Comparison of ENCODE assay signal across 10 cellular contexts in genomic region chr2:190835303-190835930, GRCh38. TPM values are rescaled to one million over a fixed set of nuclear protein-coding genes. Genes with fewer than 3 reads are reported as not detected.
A peak's percentile ranks its signal among the peaks of the same experiment; 100 is the strongest.
DNase-seq lines count a peak whose midpoint lies in the region; ATAC-seq, FAIRE-seq and TF ChIP-seq lines count a peak whose summit lies in the region.
"Had no signal": no experiment of that assay in that cellular context is flagged by ENCODE, and none has a peak within 500 bp of the region (broad histone marks: within the 10 kb centered on the region; RNA-seq: fewer than 3 reads in every experiment).

No MANE protein-coding gene starts in this region.

- dilution Hi-C loops in IMR-90 (cut with HindIII; ENCODE audit: low sequenced_read_pairs, unreplicated experiment), result no loop called here

- H3K4ac ChIP-seq in IMR-90 (ENCODE audit: low read depth, low read length), result no peak overlapping the region

- H3K4me2 ChIP-seq in IMR-90 (ENCODE audit: low read depth, low read length), result no peak overlapping the region

- TF ChIP-seq RAD21 in IMR-90 (IDR thresholded peaks at IDR 0.05; ENCODE audit: low read length), result no peak

- H3K9me1 ChIP-seq in IMR-90 (ENCODE audit: insufficient read depth, low read length), result peaks cover 8% of the 10 kb centered on the region; the same call in 1 of the 2 replicates

- H3K23ac ChIP-seq in IMR-90 (ENCODE audit: low read depth, low read length), result no peak overlapping the region

- H3K14ac ChIP-seq in IMR-90 (replicated peaks; ENCODE audit: low read depth, low read length), result peak overlapping the region; percentile 24; the same call in 1 of the 2 replicates

- H2BK15ac ChIP-seq in IMR-90 (ENCODE audit: low read depth, low read length), result no peak overlapping the region

- H3K18ac ChIP-seq in IMR-90 (ENCODE audit: low read depth, low read length), result no peak overlapping the region

- H2AFZ ChIP-seq in IMR-90 (replicated peaks; ENCODE audit: low read length, poor library complexity), result no peak overlapping the region

- POLR2A ChIA-PET in IMR-90 (lab: Charles Lee; ENCODE audit: unreplicated experiment), result interaction anchor here (1.1 kb wide), 1 partner anchor 46 kb away, joined by 6 read pairs; no protein-coding TSS in a partner anchor

- no peak overlapping the region for H4K91ac ChIP-seq in IMR-90 (ENCODE audit: insufficient read depth, low read depth, low read length)

- no peak overlapping the region; the same call in 1 of the 2 replicates for H2AK5ac ChIP-seq in IMR-90 (ENCODE audit: low read depth, low read length)

- H3K4me3 ChIP-seq in IMR-90 (ENCODE audit: insufficient read depth, low read depth, low read length) (no peak overlapping the region), bronchial epithelial cell (ENCODE audit: low read depth, low read length) (no peak overlapping the region), kidney epithelial cell (ENCODE audit: low read depth, low read length) (no peak overlapping the region), uterus (no peak overlapping the region)

- H4K5ac ChIP-seq in IMR-90 (ENCODE audit: low read depth, low read length), result no peak overlapping the region

- H2AK9ac ChIP-seq in IMR-90 (replicated peaks; ENCODE audit: low read depth, low read length, poor library complexity), result no peak overlapping the region

- no peak overlapping the region for H2BK5ac ChIP-seq in IMR-90 (ENCODE audit: low read depth, low read length, poor library complexity, severe bottlenecking)

- FAIRE-seq in bronchial epithelial cell (lab: Jason Lieb, UNC), result peak; percentile 23

- no peak overlapping the region for H3K56ac ChIP-seq in IMR-90 (ENCODE audit: extremely low read depth, insufficient read depth, low read length)

- in situ Hi-C loops in IMR-90 (cut with MboI; ENCODE audit: low sequenced_read_pairs), result no loop called here

- intact Hi-C loops in IMR-90 (cut with micrococcal nuclease), result loop anchor here (5.0 kb wide), 1 partner anchor 47 kb away; the partner anchor contains the start of gene GLS
- intact Hi-C loops in uterus (cut with DNase I; ENCODE audit: low total_unique reads), result no loop called here

- no peaks in the 10 kb centered on the region for H3K9me3 ChIP-seq in IMR-90 (ENCODE audit: control insufficient read depth, insufficient read depth, low read length)
- H3K9me3 ChIP-seq in uterus, result no peaks in the 10 kb centered on the region

- H3K4me1 ChIP-seq in IMR-90 (ENCODE audit: control insufficient read depth, insufficient read depth, low read length) (peaks cover 12% of the 10 kb centered on the region), uterus (no peaks in the 10 kb centered on the region)

- H4K8ac ChIP-seq in IMR-90 (ENCODE audit: low read depth in 2 of 2, low read length in 2 of 2), result no peak overlapping the region

- H3K79me1 ChIP-seq in IMR-90 (ENCODE audit: low read depth in 1 of 2, low read length in 2 of 2), result peaks cover 0 to 8% of the 10 kb centered on the region in 2 experiments; a peak in 1 of 4 replicates

- H4K20me1 ChIP-seq in IMR-90 (ENCODE audit: insufficient read depth, low read length), result no peaks in the 10 kb centered on the region

- DNase-seq in IMR-90 (peak; percentile 89), bronchial epithelial cell (ENCODE audit: low read depth) (peak; percentile 72), kidney epithelial cell (ENCODE audit: low read depth) (peak; percentile 63), uterus (peak; percentile 61 to 62), left lobe of liver (ENCODE audit: low spot score) (no peak)
- no peak for DNase-seq in activated naive CD4-positive, alpha-beta T cell treated with anti-CD3 and anti-CD28 coated beads, Interleukin-2, amount 50 U/mL, for 16 hours
- DNase-seq: activated gamma-delta T cell treated with Interleukin-2 at 50 U/mL for 16 hours, Kasumi-1, NCI-H748 treated with DMSO at 0.1 percent for 48 hours had no signal

- H2BK120ac ChIP-seq in IMR-90 (ENCODE audit: low read depth, low read length), result peak overlapping the region; percentile 32

- TF ChIP-seq CTCF in IMR-90 (conservative IDR thresholded peaks at IDR 0.05; ENCODE audit: low read depth, low read length) (no peak), bronchial epithelial cell (IDR thresholded peaks at IDR 0.05; ENCODE audit: insufficient read depth, low read length, severe bottlenecking) (no peak), kidney epithelial cell (IDR thresholded peaks at IDR 0.05; ENCODE audit: insufficient read depth, low read length, poor library complexity, severe bottlenecking) (no peak), uterus (IDR thresholded peaks at IDR 0.05) (no peak)

- CTCF ChIA-PET in IMR-90 (lab: Yijun Ruan, JAX), result interaction anchor here (1.0 kb wide), 1 partner anchor 25 kb away, joined by 3 read pairs; no protein-coding TSS in a partner anchor

- TF ChIP-seq POLR2A in IMR-90 (IDR thresholded peaks at IDR 0.05; ENCODE audit: low read depth, low read length), result no peak
- no peak for TF ChIP-seq POLR2A in uterus (IDR thresholded peaks at IDR 0.05)

- H3K27me3 ChIP-seq in IMR-90 (ENCODE audit: control insufficient read depth, insufficient read depth, low read length) (no peaks in the 10 kb centered on the region), bronchial epithelial cell (ENCODE audit: control insufficient read depth, insufficient read depth, low read length) (no peaks in the 10 kb centered on the region), kidney epithelial cell (ENCODE audit: control insufficient read depth, insufficient read depth, low read length) (no peaks in the 10 kb centered on the region), uterus (no peaks in the 10 kb centered on the region)

- no peak overlapping the region for H3K9ac ChIP-seq in IMR-90 (ENCODE audit: low read depth, low read length)

- no CpG with 5 or more reads among the region's 3 CpGs for WGBS in IMR-90 (ENCODE audit: extremely low coverage in 2 of 2, insufficient read length in 1 of 2), 2 experiments

- H3K36me3 ChIP-seq in IMR-90 (ENCODE audit: control insufficient read depth, insufficient read depth, low read length), result no peaks in the 10 kb centered on the region
- H3K36me3 ChIP-seq in bronchial epithelial cell (ENCODE audit: control insufficient read depth, insufficient read depth, low read length), result no peaks in the 10 kb centered on the region
- no peaks in the 10 kb centered on the region for H3K36me3 ChIP-seq in kidney epithelial cell (ENCODE audit: control insufficient read depth, insufficient read depth, low read length)
- H3K36me3 ChIP-seq in uterus, result no peaks in the 10 kb centered on the region

- no peak overlapping the region for H3K27ac ChIP-seq in IMR-90 (ENCODE audit: insufficient read depth, low read length)
- H3K27ac ChIP-seq in uterus, result no peak overlapping the region

- peak; percentile 82 for ATAC-seq in IMR-90 (ENCODE audit: low read depth)
- no peak for ATAC-seq in GM21717 (IDR thresholded peaks at IDR 0.05; ENCODE audit: unreplicated experiment)
- no peak for ATAC-seq in left lobe of liver

- no TSS peak for BruUV-seq in IMR-90 (replicated peaks; lab: Mats Ljungman, UMichigan)

- H2BK20ac ChIP-seq in IMR-90 (ENCODE audit: low read depth, low read length), result peak overlapping the region; percentile 30; the same call in 1 of the 2 replicates

TF ChIP-seq in IMR-90, 13 proteins besides CTCF, POLR2A, EP300 and RAD21:
- TF ChIP-seq USF2 (IDR thresholded peaks at IDR 0.05; ENCODE audit: low read depth, low read length) (no peak), MAFK (IDR thresholded peaks at IDR 0.05; ENCODE audit: low read depth, low read length) (no peak), RCOR1 (IDR thresholded peaks at IDR 0.05; ENCODE audit: insufficient replicate concordance, low read length) (no peak), FOS (IDR thresholded peaks at IDR 0.05; ENCODE audit: low read depth, low read length) (0 out of 2 replicates have a peak, but pooled peaks have one; percentile 57), RFX5 (IDR thresholded peaks at IDR 0.05; ENCODE audit: low read depth, low read length) (no peak), CEBPB (IDR thresholded peaks at IDR 0.05; ENCODE audit: low read depth, low read length) (no peak), MXI1 (IDR thresholded peaks at IDR 0.05; ENCODE audit: borderline replicate concordance, low read depth, low read length) (no peak)

RNA-seq across cellular contexts. Expression of gene GLS, which starts 45.2 kb away (rescaled TPM):
- total RNA-seq in IMR-90 (2012; rRNA removed) (130 and 279 TPM in 2 replicates), bronchial epithelial cell (95.9 and 103 TPM in 2 replicates), kidney epithelial cell (84.7 and 85.0 TPM in 2 replicates), uterus (100 to 1,000 TPM in 3 of 4 donors, 10 to 100 TPM in 1; 89.7 to 202 (median 156) TPM), left lobe of liver (10.2 TPM)
- 63.2 and 87.5 TPM in 2 replicates for polyA plus RNA-seq in IMR-90 (2012; rRNA removed)
- polyA plus RNA-seq in IMR-90 (2012; cell fraction: cytosol; rRNA removed), result 10.3 and 16.9 TPM in 2 replicates
- 45.0 and 212 TPM in 2 replicates for polyA plus RNA-seq in IMR-90 (2012; cell fraction: nucleus; rRNA removed; ENCODE audit: low replicate concordance)

Comparison
In these comparisons a context has a peak if more than half of its experiments do, and no peak if none do; other contexts are left out.
1. DNase-seq: peak in IMR-90 (single experiment), bronchial epithelial cell (single experiment), kidney epithelial cell (single experiment) and uterus (2 of 2); none in activated naive CD4-positive, alpha-beta T cell treated with anti-CD3 and anti-CD28 coated beads, Interleukin-2, amount 50 U/mL, for 16 hours (single experiment) and left lobe of liver (single experiment).